ENCODE assay signal across 17 cellular contexts in the genomic region with DNA sequence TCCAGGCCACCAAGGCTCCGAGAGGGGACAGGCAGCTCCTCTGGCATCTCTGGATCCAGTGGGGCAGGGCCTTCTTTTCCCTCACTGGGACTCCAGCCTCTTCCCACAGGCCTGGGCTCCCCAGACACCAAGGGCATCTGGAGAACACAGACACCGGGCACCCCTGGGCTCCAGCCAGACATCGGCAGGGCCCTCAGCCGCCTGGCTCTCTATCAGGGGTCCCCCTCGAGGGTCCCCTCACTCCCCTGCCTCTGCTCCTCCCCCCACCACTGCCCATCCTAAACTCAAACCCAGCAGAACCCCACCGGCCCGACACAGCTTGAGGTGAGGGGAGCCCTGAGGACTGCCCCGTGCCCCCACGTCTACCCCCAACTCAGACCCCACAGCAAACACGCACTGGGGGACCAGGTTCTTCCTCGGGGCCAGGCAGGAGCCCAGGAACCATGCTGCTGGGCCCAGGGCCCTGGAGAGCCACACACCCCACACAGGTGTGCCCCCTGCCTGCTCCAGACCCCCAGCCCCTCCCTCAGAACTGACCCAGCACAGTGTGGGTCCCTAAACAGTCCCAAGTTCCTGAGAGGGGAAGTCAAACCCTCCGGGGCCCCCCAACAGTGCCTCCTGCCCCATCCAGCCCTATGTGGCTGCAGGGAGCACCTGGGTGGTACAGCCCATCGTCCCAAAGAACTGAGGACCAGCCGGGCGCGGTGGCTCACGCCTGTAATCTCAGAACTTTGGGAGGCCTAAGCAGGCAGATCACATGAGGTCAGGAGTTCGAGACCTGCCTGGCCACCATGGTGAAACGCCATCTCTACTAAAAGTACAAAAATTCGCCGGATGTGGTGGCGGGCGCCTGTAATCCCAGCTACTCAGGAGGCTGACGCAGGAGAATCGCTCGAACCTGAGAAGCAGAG.
"Had no signal": no experiment of that assay in that cellular context is flagged by ENCODE, and none has a peak within 500 bp of the region (broad histone marks: within the 10 kb centered on the region; RNA-seq: fewer than 3 reads in every experiment).

No MANE protein-coding gene starts in this region.

- H3K36me3 ChIP-seq: left lung, pancreas, suprapubic skin, transverse colon had no signal

- FAIRE-seq: colon, keratinocyte, pancreas had no signal

- H3K9me3 ChIP-seq: pancreas, suprapubic skin, transverse colon had no signal

- H3K27me3 ChIP-seq: body of pancreas, pancreas had no signal

- H3K27ac ChIP-seq: body of pancreas, foreskin keratinocyte, left lung, pancreas, suprapubic skin, transverse colon had no signal

- H3K4me3 ChIP-seq: body of pancreas, left lung, pancreas, suprapubic skin, transverse colon had no signal

- H3K4me1 ChIP-seq: body of pancreas, foreskin keratinocyte, left lung, pancreas, suprapubic skin, transverse colon had no signal

- ATAC-seq: activated CD4-positive, CD25-positive, alpha-beta regulatory T cell treated with anti-CD3 and anti-CD28 coated beads, Interleukin-2, amount 50 U/mL, for 24 hours; body of pancreas; foreskin keratinocyte; left lung; naive thymus-derived CD4-positive, alpha-beta T cell; pancreas had no signal

- DNase-seq: activated CD4-positive, alpha-beta T cell treated with anti-CD3 and anti-CD28 coated beads, Interleukin-2, amount 50 U/mL, for 1 hour; activated T-cell treated with anti-CD3 and anti-CD28 coated beads for 4 hours; amygdala; body of pancreas; caudate nucleus; foreskin keratinocyte; hypothalamus; mesenchymal stem cell; naive thymus-derived CD4-positive, alpha-beta T cell; stimulated activated CD4-positive, alpha-beta T cell treated with anti-CD3 and anti-CD28 coated beads, Interleukin-2, amount 100 ng/mL, for 24 hours; transverse colon had no signal
